ENCODE assay signal across 1 cellular context in the genomic region with DNA sequence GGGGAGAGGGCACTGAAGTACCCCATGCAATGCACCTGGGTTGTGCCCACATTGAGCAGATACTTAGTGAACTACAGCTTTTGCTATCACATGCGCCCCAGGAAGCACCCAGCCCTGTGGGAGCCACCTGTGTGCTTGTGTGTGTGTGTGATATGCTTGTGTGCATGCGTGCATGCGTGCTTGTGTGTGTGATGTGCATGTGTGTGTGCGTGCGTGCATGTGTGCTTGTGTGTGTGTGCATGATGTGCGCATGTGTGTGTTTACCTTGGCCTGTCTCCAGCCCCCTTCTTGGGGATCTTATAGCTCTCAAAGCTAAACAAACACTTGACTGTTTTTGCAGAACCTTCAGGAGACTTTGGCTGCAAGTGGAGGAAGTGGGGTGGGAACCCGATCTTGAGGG.
TF ChIP-seq lines count a peak whose summit lies in the region.

No MANE protein-coding gene starts in this region.

TF ChIP-seq in HepG2, 621 proteins besides CTCF, POLR2A, EP300 and RAD21:
- TF ChIP-seq NAIF1 (CRISPR knock-in tag; IDR thresholded peaks at IDR 0.05; ENCODE audit: borderline replicate concordance) (no peak), ZNF550 (CRISPR knock-in tag; IDR thresholded peaks at IDR 0.05; ENCODE audit: borderline replicate concordance) (no peak), TEAD3 (CRISPR knock-in tag; optimal IDR thresholded peaks at IDR 0.05; ENCODE audit: borderline replicate concordance) (peak; percentile 30), FOXA3 (CRISPR knock-in tag; IDR thresholded peaks at IDR 0.05) (peak; percentile 59; the same call in 1 of the 2 replicates), DPF2 (CRISPR knock-in tag; IDR thresholded peaks at IDR 0.05; ENCODE audit: borderline replicate concordance, low read depth) (0 out of 2 replicates have a peak, but pooled peaks have one; percentile 23), PHF21A (CRISPR knock-in tag; IDR thresholded peaks at IDR 0.05) (0 out of 2 replicates have a peak, but pooled peaks have one; percentile 28), ZNF558 (CRISPR knock-in tag; IDR thresholded peaks at IDR 0.05; ENCODE audit: borderline replicate concordance) (0 out of 2 replicates have a peak, but pooled peaks have one; percentile 23), HNRNPH1 (optimal IDR thresholded peaks at IDR 0.05; ENCODE audit: low read depth, low read length) (no peak), FOXA1 (IDR thresholded peaks at IDR 0.05) (no peak; the same call in 1 of the 2 replicates), FOXA1 (CRISPR knock-in tag; IDR thresholded peaks at IDR 0.05) (peak; percentile 79), GABPA (IDR thresholded peaks at IDR 0.05; ENCODE audit: low read depth, low read length) (peak; percentile 15; the same call in 1 of the 2 replicates), GABPA (CRISPR knock-in tag; IDR thresholded peaks at IDR 0.05; ENCODE audit: low read depth) (no peak)
- TF ChIP-seq, protein P1, sequence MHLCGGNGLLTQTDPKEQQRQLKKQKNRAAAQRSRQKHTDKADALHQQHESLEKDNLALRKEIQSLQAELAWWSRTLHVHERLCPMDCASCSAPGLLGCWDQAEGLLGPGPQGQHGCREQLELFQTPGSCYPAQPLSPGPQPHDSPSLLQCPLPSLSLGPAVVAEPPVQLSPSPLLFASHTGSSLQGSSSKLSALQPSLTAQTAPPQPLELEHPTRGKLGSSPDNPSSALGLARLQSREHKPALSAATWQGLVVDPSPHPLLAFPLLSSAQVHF (CRISPR knock-in tag; IDR thresholded peaks at IDR 0.05), result no peak
- TF ChIP-seq, protein P2, sequence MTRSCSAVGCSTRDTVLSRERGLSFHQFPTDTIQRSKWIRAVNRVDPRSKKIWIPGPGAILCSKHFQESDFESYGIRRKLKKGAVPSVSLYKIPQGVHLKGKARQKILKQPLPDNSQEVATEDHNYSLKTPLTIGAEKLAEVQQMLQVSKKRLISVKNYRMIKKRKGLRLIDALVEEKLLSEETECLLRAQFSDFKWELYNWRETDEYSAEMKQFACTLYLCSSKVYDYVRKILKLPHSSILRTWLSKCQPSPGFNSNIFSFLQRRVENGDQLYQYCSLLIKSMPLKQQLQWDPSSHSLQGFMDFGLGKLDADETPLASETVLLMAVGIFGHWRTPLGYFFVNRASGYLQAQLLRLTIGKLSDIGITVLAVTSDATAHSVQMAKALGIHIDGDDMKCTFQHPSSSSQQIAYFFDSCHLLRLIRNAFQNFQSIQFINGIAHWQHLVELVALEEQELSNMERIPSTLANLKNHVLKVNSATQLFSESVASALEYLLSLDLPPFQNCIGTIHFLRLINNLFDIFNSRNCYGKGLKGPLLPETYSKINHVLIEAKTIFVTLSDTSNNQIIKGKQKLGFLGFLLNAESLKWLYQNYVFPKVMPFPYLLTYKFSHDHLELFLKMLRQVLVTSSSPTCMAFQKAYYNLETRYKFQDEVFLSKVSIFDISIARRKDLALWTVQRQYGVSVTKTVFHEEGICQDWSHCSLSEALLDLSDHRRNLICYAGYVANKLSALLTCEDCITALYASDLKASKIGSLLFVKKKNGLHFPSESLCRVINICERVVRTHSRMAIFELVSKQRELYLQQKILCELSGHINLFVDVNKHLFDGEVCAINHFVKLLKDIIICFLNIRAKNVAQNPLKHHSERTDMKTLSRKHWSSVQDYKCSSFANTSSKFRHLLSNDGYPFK (CRISPR knock-in tag; IDR thresholded peaks at IDR 0.05; ENCODE audit: borderline replicate concordance), result no peak
- TF ChIP-seq, protein P3, sequence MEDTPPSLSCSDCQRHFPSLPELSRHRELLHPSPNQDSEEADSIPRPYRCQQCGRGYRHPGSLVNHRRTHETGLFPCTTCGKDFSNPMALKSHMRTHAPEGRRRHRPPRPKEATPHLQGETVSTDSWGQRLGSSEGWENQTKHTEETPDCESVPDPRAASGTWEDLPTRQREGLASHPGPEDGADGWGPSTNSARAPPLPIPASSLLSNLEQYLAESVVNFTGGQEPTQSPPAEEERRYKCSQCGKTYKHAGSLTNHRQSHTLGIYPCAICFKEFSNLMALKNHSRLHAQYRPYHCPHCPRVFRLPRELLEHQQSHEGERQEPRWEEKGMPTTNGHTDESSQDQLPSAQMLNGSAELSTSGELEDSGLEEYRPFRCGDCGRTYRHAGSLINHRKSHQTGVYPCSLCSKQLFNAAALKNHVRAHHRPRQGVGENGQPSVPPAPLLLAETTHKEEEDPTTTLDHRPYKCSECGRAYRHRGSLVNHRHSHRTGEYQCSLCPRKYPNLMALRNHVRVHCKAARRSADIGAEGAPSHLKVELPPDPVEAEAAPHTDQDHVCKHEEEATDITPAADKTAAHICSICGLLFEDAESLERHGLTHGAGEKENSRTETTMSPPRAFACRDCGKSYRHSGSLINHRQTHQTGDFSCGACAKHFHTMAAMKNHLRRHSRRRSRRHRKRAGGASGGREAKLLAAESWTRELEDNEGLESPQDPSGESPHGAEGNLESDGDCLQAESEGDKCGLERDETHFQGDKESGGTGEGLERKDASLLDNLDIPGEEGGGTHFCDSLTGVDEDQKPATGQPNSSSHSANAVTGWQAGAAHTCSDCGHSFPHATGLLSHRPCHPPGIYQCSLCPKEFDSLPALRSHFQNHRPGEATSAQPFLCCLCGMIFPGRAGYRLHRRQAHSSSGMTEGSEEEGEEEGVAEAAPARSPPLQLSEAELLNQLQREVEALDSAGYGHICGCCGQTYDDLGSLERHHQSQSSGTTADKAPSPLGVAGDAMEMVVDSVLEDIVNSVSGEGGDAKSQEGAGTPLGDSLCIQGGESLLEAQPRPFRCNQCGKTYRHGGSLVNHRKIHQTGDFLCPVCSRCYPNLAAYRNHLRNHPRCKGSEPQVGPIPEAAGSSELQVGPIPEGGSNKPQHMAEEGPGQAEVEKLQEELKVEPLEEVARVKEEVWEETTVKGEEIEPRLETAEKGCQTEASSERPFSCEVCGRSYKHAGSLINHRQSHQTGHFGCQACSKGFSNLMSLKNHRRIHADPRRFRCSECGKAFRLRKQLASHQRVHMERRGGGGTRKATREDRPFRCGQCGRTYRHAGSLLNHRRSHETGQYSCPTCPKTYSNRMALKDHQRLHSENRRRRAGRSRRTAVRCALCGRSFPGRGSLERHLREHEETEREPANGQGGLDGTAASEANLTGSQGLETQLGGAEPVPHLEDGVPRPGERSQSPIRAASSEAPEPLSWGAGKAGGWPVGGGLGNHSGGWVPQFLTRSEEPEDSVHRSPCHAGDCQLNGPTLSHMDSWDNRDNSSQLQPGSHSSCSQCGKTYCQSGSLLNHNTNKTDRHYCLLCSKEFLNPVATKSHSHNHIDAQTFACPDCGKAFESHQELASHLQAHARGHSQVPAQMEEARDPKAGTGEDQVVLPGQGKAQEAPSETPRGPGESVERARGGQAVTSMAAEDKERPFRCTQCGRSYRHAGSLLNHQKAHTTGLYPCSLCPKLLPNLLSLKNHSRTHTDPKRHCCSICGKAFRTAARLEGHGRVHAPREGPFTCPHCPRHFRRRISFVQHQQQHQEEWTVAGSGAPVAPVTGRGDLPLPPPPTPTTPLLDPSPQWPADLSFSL (CRISPR knock-in tag; IDR thresholded peaks at IDR 0.05), result peak; percentile 34; the same call in 1 of the 2 replicates
- TF ChIP-seq, protein P4, sequence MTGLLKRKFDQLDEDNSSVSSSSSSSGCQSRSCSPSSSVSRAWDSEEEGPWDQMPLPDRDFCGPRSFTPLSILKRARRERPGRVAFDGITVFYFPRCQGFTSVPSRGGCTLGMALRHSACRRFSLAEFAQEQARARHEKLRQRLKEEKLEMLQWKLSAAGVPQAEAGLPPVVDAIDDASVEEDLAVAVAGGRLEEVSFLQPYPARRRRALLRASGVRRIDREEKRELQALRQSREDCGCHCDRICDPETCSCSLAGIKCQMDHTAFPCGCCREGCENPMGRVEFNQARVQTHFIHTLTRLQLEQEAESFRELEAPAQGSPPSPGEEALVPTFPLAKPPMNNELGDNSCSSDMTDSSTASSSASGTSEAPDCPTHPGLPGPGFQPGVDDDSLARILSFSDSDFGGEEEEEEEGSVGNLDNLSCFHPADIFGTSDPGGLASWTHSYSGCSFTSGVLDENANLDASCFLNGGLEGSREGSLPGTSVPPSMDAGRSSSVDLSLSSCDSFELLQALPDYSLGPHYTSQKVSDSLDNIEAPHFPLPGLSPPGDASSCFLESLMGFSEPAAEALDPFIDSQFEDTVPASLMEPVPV (CRISPR knock-in tag; IDR thresholded peaks at IDR 0.05), result no peak
- TF ChIP-seq, protein P5, sequence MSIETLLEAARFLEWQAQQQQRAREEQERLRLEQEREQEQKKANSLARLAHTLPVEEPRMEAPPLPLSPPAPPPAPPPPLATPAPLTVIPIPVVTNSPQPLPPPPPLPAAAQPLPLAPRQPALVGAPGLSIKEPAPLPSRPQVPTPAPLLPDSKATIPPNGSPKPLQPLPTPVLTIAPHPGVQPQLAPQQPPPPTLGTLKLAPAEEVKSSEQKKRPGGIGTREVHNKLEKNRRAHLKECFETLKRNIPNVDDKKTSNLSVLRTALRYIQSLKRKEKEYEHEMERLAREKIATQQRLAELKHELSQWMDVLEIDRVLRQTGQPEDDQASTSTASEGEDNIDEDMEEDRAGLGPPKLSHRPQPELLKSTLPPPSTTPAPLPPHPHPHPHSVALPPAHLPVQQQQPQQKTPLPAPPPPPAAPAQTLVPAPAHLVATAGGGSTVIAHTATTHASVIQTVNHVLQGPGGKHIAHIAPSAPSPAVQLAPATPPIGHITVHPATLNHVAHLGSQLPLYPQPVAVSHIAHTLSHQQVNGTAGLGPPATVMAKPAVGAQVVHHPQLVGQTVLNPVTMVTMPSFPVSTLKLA (IDR thresholded peaks at IDR 0.05), result peak; percentile 88
